Comparison of ENCODE assay signal across 1 cellular context in the genomic region with DNA sequence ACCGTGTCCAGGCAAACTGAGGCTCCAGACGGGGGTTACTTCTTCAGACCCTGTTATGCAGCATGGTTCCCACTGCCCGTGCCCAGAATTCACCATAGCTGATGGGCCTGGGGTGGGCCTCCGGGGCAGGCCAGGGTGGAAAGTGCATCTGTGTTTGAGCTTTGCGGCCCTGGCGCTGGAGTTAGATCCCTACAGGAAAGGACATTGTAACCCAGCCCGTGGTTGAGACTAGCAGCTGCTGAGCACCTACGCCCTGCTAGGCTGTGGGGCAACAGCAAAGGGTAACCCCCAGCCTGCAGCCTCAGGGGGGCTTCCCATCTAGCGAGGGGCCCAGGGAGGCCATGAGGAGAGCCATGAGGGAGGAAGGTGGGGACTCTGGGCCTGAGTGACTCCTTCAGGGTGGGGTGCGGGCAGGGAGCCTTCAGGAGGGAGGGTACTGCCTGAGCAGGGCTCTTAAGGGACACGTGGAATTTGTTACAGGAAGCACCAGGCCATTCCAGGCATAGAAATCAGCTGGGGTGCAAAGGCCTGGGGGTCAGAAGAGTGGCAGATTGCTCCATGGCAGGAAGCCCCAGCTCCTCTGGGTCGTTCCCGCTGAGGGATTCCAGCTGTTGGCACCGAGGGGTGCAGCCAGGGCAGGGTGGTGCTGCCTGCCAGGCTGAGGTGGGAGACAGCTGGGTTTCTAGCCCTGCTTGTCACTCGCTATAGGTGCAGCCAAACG.
TF ChIP-seq lines count a peak whose summit lies in the region.

No MANE protein-coding gene starts in this region.

TF ChIP-seq in endothelial cell of umbilical vein, 7 proteins besides CTCF, POLR2A, EP300 and RAD21:
- TF ChIP-seq, protein P1, sequence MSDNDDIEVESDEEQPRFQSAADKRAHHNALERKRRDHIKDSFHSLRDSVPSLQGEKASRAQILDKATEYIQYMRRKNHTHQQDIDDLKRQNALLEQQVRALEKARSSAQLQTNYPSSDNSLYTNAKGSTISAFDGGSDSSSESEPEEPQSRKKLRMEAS (IDR thresholded peaks at IDR 0.05; ENCODE audit: insufficient read depth, insufficient read length): no peak
